In genomic region chr21:20343186-20343585, GRCh38 we compare ENCODE assay signal across 31 cellular contexts.
"Had no signal": no experiment of that assay in that cellular context is flagged by ENCODE, and none has a peak within 500 bp of the region (broad histone marks: within the 10 kb centered on the region; RNA-seq: fewer than 3 reads in every experiment).

No MANE protein-coding gene starts in this region.

- H3K27me3 ChIP-seq: adrenal gland, ascending aorta, body of pancreas, brain microvascular endothelial cell, breast epithelium, cardiac muscle cell had no signal

- H3K9me3 ChIP-seq: adrenal gland, ascending aorta, body of pancreas, breast epithelium had no signal

- H3K4me3 ChIP-seq: adrenal gland, ascending aorta, body of pancreas, breast epithelium, cardiac muscle cell had no signal

- H3K36me3 ChIP-seq: adrenal gland, ascending aorta, brain microvascular endothelial cell, breast epithelium, cardiac muscle cell had no signal

- ATAC-seq: activated naive CD4-positive, alpha-beta T cell treated with anti-CD3 and anti-CD28 coated beads, Interleukin-2, amount 50 U/mL, for 72 hours; activated naive CD8-positive, alpha-beta T cell treated with anti-CD3 and anti-CD28 coated beads, Interleukin-2, amount 50 U/mL, for 24 hours; activated T-cell treated with anti-CD3 and anti-CD28 coated beads, Interleukin-2, amount 50 U/mL, for 4 hours; activated T-cell treated with anti-CD3 and anti-CD28 coated beads, Interleukin-2, amount 50 U/mL, for 72 hours; activated T-helper 17 cell treated with anti-CD3 and anti-CD28 coated beads, Interleukin-2, amount 50 U/mL, for 72 hours; body of pancreas had no signal

- H3K27ac ChIP-seq: adrenal gland, ascending aorta, body of pancreas, brain microvascular endothelial cell, breast epithelium, cardiac muscle cell had no signal

- H3K4me1 ChIP-seq: adrenal gland, ascending aorta, body of pancreas, breast epithelium had no signal

- DNase-seq: activated effector memory CD4-positive, alpha-beta T cell treated with anti-CD3 and anti-CD28 coated beads, Interleukin-2, amount 50 U/mL, for 16 hours; activated effector memory CD4-positive, alpha-beta T cell treated with Interleukin-2 at 50 U/mL for 16 hours; activated gamma-delta T cell; activated gamma-delta T cell treated with Interleukin-2 at 50 U/mL for 16 hours; activated naive CD4-positive, alpha-beta T cell; activated naive CD4-positive, alpha-beta T cell treated with anti-CD3 and anti-CD28 coated beads for 36 hours; activated naive CD4-positive, alpha-beta T cell treated with anti-CD3 and anti-CD28 coated beads, Interleukin-2, amount 10 ng/mL, durations not matched to agents 7 days and 5 days; activated naive CD4-positive, alpha-beta T cell treated with anti-CD3 and anti-CD28 coated beads, Interleukin-2, amount 50 U/mL, for 16 hours; activated naive CD4-positive, alpha-beta T cell treated with Interleukin-2 at 50 U/mL for 16 hours; activated naive CD8-positive, alpha-beta T cell treated with anti-CD3 and anti-CD28 coated beads for 36 hours; activated naive CD8-positive, alpha-beta T cell treated with anti-CD3 and anti-CD28 coated beads, Interleukin-2, amount 10 ng/mL, durations not matched to agents 7 days and 5 days; activated naive CD8-positive, alpha-beta T cell treated with anti-CD3 and anti-CD28 coated beads, Interleukin-2, amount 50 U/mL, for 24 hours; activated T-cell treated with anti-CD3 and anti-CD28 coated beads, Interleukin-2, amount 50 U/mL, for 1 hour; activated T-cell treated with anti-CD3 and anti-CD28 coated beads, Interleukin-2, amount 50 U/mL, for 24 hours; activated T-cell treated with anti-CD3 and anti-CD28 coated beads, Interleukin-2, amount 50 U/mL, for 4 hours; activated T-cell treated with anti-CD3 and anti-CD28 coated beads, Interleukin-2, amount 50 U/mL, for 48 hours; activated T-cell treated with anti-CD3 and anti-CD28 coated beads, Interleukin-2, amount 50 U/mL, for 72 hours; adrenal gland; amniotic stem cell; amygdala; anterior cingulate cortex; aorta; body of pancreas; brain microvascular endothelial cell; central memory CD4-positive, alpha-beta T cell; cerebellar nuclear complex had no signal
